In genomic region chr18:79552696-79553095, GRCh38 we compare ENCODE assay signal across 32 cellular contexts.
A peak's percentile ranks its signal among the peaks of the same experiment; 100 is the strongest.
DNase-seq lines count a peak whose midpoint lies in the region; ATAC-seq and TF ChIP-seq lines count a peak whose summit lies in the region.
"Had no signal": no experiment of that assay in that cellular context is flagged by ENCODE, and none has a peak within 500 bp of the region (broad histone marks: within the 10 kb centered on the region; RNA-seq: fewer than 3 reads in every experiment).

No MANE protein-coding gene starts in this region.

- no peaks in the 10 kb centered on the region for H3K27me3 ChIP-seq in H7 (ENCODE audit: control insufficient read depth, insufficient read depth, low read length)
- H3K27me3 ChIP-seq in sigmoid colon: no peaks in the 10 kb centered on the region
- H3K27me3 ChIP-seq: uterus had no signal

- ATAC-seq in esophagus mucosa: peak; percentile 79
- ATAC-seq: lower lobe of right lung had no signal

- no peaks in the 10 kb centered on the region for H3K9me3 ChIP-seq in sigmoid colon
- H3K9me3 ChIP-seq: Caco-2, lower lobe of right lung, thoracic aorta, uterus had no signal

- H3K4me3 ChIP-seq in H7 (ENCODE audit: insufficient read depth, low read depth, low read length): no peak overlapping the region
- no peak overlapping the region for H3K4me3 ChIP-seq in sigmoid colon
- H3K4me3 ChIP-seq: coronary artery, GM23248, lower lobe of right lung, smooth muscle cell, thoracic aorta, uterus had no signal

- H3K36me3 ChIP-seq in H7 (replicated peaks; ENCODE audit: control insufficient read depth, insufficient read depth, low read length): no peaks in the 10 kb centered on the region
- H3K36me3 ChIP-seq in sigmoid colon: no peaks in the 10 kb centered on the region
- H3K36me3 ChIP-seq: lower lobe of right lung, thoracic aorta, uterus had no signal

- no peaks in the 10 kb centered on the region for H3K4me1 ChIP-seq in sigmoid colon
- H3K4me1 ChIP-seq: Caco-2, lower lobe of right lung, uterus had no signal

- TF ChIP-seq CTCF in GM10248 (IDR thresholded peaks at IDR 0.05; ENCODE audit: control extremely low read depth, extremely low read depth, low read depth, missing control alignments): no peak
- no peak for TF ChIP-seq CTCF in sigmoid colon (IDR thresholded peaks at IDR 0.05)

- TF ChIP-seq POLR2A in sigmoid colon (IDR thresholded peaks at IDR 0.05): no peak

- no peak for TF ChIP-seq EP300 in sigmoid colon (IDR thresholded peaks at IDR 0.05)

- WGBS in sigmoid colon, 2 donors: 85 to 86% methylated on average over 25 of the region's 25 CpGs

- H3K27ac ChIP-seq in sigmoid colon: no peak overlapping the region
- H3K27ac ChIP-seq: coronary artery, GM23248, lower lobe of right lung, thoracic aorta, uterus had no signal

- POLR2A ChIA-PET in GM10248 (lab: Yijun Ruan, JAX): no interaction called here

- intact Hi-C loops in posterior vena cava (cut with DNase I): no loop called here
- intact Hi-C loops in sigmoid colon (cut with DNase I): no loop called here

- DNase-seq in NCI-H146 (lab: John Stamatoyannopoulos, UW): peak; percentile 33
- no peak for DNase-seq in NCI-H146 treated with DMSO at 0.1 percent for 48 hours (lab: John Stamatoyannopoulos, UW; ENCODE audit: unreplicated experiment)
- DNase-seq in H7: peak; percentile 70
- DNase-seq in posterior vena cava (ENCODE audit: low spot score): peak; percentile 80
- DNase-seq in GM10248 (ENCODE audit: extremely low spot score): no peak
- DNase-seq in putamen (ENCODE audit: low spot score): no peak
- DNase-seq in sigmoid colon: no peak
- DNase-seq: 8988T; activated B cell treated with CpG ODN at 0.5 μM for 24 hours; activated CD4-positive, alpha-beta T cell treated with anti-CD3 and anti-CD28 coated beads, Interleukin-2, amount 10 ng/mL, durations not matched to agents 7 days and 5 days; activated effector memory CD4-positive, alpha-beta T cell treated with Interleukin-2 at 50 U/mL for 16 hours; activated naive CD8-positive, alpha-beta T cell treated with anti-CD3 and anti-CD28 coated beads for 36 hours; Caco-2; caudate nucleus; DND-41; effector CD8-positive, alpha-beta T cell; GM23248; HFFc6; IMR-90; kidney glomerular epithelial cell; lower lobe of right lung; midbrain; naive B cell; NCI-H187; NCI-H526; nucleus accumbens; stimulated activated naive CD4-positive, alpha-beta T cell treated with Interleukin-2 at 50 U/mL for 16 hours had no signal

- CTCF ChIA-PET in GM10248 (lab: Yijun Ruan, JAX): no interaction called here

Comparison
In these comparisons a context has a peak if more than half of its experiments do, and no peak if none do; other contexts are left out.
1. DNase-seq: peak in NCI-H146 (single experiment), H7 (single experiment) and posterior vena cava (single experiment); none in NCI-H146 treated with DMSO at 0.1 percent for 48 hours (single experiment), GM10248 (single experiment), putamen (single experiment) and sigmoid colon (single experiment).